30 cellular contexts compared by ENCODE assay signal in genomic region chr5:31049933-31050704, GRCh38.
DNase-seq lines count a peak whose midpoint lies in the region; ATAC-seq and TF ChIP-seq lines count a peak whose summit lies in the region.
"Had no signal": no experiment of that assay in that cellular context is flagged by ENCODE, and none has a peak within 500 bp of the region (broad histone marks: within the 10 kb centered on the region; RNA-seq: fewer than 3 reads in every experiment).

No MANE protein-coding gene starts in this region.

- H3K27me3 ChIP-seq in HAP-1 (ENCODE audit: low read depth) (no peaks in the 10 kb centered on the region), NT2/D1 (ENCODE audit: insufficient read depth, insufficient read length) (no peaks in the 10 kb centered on the region)
- H3K27me3 ChIP-seq: body of pancreas, colonic mucosa, foreskin keratinocyte, thyroid gland had no signal

- H3K9me3 Mint-ChIP-seq in osteocyte (ENCODE audit: unreplicated experiment), result peaks cover 4% of the 10 kb centered on the region
- peaks cover 5% of the 10 kb centered on the region for H3K9me3 Mint-ChIP-seq in glutamatergic neuron (ENCODE audit: unreplicated experiment)
- H3K9me3 Mint-ChIP-seq: neural crest cell had no signal

- H3K36me3 Mint-ChIP-seq in osteocyte (ENCODE audit: unreplicated experiment) (no peaks in the 10 kb centered on the region), glutamatergic neuron (ENCODE audit: unreplicated experiment) (no peaks in the 10 kb centered on the region)
- H3K36me3 Mint-ChIP-seq: activated naive CD8-positive, alpha-beta T cell; CD8-positive, alpha-beta T cell had no signal

- H3K4me1 Mint-ChIP-seq in osteocyte (ENCODE audit: unreplicated experiment), result peaks cover 18% of the 10 kb centered on the region
- peaks cover 27% of the 10 kb centered on the region for H3K4me1 Mint-ChIP-seq in glutamatergic neuron (ENCODE audit: low read depth, unreplicated experiment)
- H3K4me1 Mint-ChIP-seq: stimulated activated naive CD8-positive, alpha-beta T cell treated with anti-CD3 and anti-CD28 coated beads, Interleukin-15, amount 100 ng/mL, for 72 hours had no signal

- ATAC-seq in Right ventricle myocardium superior (ENCODE audit: poor library complexity), result no peak
- ATAC-seq: body of pancreas; CD8-positive, alpha-beta T cell; effector memory CD8-positive, alpha-beta T cell; foreskin keratinocyte; psoas muscle; Right ventricle myocardium inferior; stimulated activated naive CD8-positive, alpha-beta T cell treated with anti-CD3 and anti-CD28 coated beads, Interleukin-15, amount 100 ng/mL, for 72 hours had no signal

- H3K27ac Mint-ChIP-seq in osteocyte (ENCODE audit: unreplicated experiment) (peak overlapping the region; percentile 38), glutamatergic neuron (ENCODE audit: unreplicated experiment) (no peak overlapping the region)
- H3K27ac Mint-ChIP-seq: activated naive CD8-positive, alpha-beta T cell; activated T-helper 2 cell treated with anti-CD3 and anti-CD28 coated beads, Interferon-gamma antibody, Interleukin-2, Interleukin-4, amounts not matched to agents 10 μg/mL and 5 μg/mL and 100 μg/mL, durations not matched to agents 14 hours and 24 hours and 36 hours; CD8-positive, alpha-beta T cell; effector memory CD8-positive, alpha-beta T cell had no signal

- in situ Hi-C loops in HAP-1 (cut with MboI; ENCODE audit: low sequenced_read_pairs), result no loop called here

- H3K36me3 ChIP-seq in HAP-1 (replicated peaks) (no peaks in the 10 kb centered on the region), NT2/D1 (ENCODE audit: insufficient read depth, insufficient read length, low read length) (no peaks in the 10 kb centered on the region)
- H3K36me3 ChIP-seq: colonic mucosa, thyroid gland had no signal

- intact Hi-C loops in Right ventricle myocardium superior (cut with DNase I), result no loop called here

- DNase-seq in HAP-1 (ENCODE audit: low spot score in 2 of 2) (peak; percentile 42 to 79), NT2/D1 (ENCODE audit: low read depth, low spot score) (peak; percentile 33), fibroblast of peridontal ligament (ENCODE audit: extremely low read depth) (peak; percentile 27), osteocyte (ENCODE audit: extremely low spot score, unreplicated experiment) (no peak), cerebellar cortex (ENCODE audit: low spot score) (no peak), glutamatergic neuron (no peak), Right ventricle myocardium superior (no peak)
- DNase-seq: activated CD4-positive, alpha-beta T cell treated with anti-CD3 and anti-CD28 coated beads, Interleukin-2, amount 50 U/mL, for 48 hours; activated CD8-positive, alpha-beta memory T cell treated with anti-CD3 and anti-CD28 coated beads, Interleukin-2, amount 50 U/mL, for 4 hours; body of pancreas; CD8-positive, alpha-beta T cell; colonic mucosa; DMS153; effector memory CD8-positive, alpha-beta T cell; foreskin keratinocyte; GDM1; hippocampal formation; islet precursor cell; KG1; MM.1S; NCI-H1436 treated with DMSO at 0.1 percent for 48 hours; NCI-H82; OCI-M1; psoas muscle; stimulated activated naive CD8-positive, alpha-beta T cell treated with anti-CD3 and anti-CD28 coated beads, Interleukin-15, amount 100 ng/mL, for 72 hours; thyroid gland had no signal

- no peak overlapping the region for H3K9ac ChIP-seq in NT2/D1 (ENCODE audit: insufficient read length, low read depth)

- H3K4me3 Mint-ChIP-seq in osteocyte (ENCODE audit: unreplicated experiment) (no peak overlapping the region), glutamatergic neuron (ENCODE audit: unreplicated experiment) (no peak overlapping the region)
- H3K4me3 Mint-ChIP-seq: activated naive CD8-positive, alpha-beta T cell; CD8-positive, alpha-beta T cell; effector memory CD8-positive, alpha-beta T cell; neural crest cell; stimulated activated naive CD8-positive, alpha-beta T cell treated with anti-CD3 and anti-CD28 coated beads, Interleukin-15, amount 100 ng/mL, for 72 hours had no signal

- H3K4me1 ChIP-seq in HAP-1, result peaks cover 57% of the 10 kb centered on the region
- no peaks in the 10 kb centered on the region for H3K4me1 ChIP-seq in NT2/D1 (ENCODE audit: insufficient read depth, insufficient read length)
- H3K4me1 ChIP-seq: colonic mucosa, foreskin keratinocyte, psoas muscle, thyroid gland had no signal

- no peak for TF ChIP-seq CTCF in osteocyte (IDR thresholded peaks at IDR 0.05)
- no peak for TF ChIP-seq CTCF in glutamatergic neuron (IDR thresholded peaks at IDR 0.05; ENCODE audit: partially characterized antibody, unreplicated experiment)

- H3K4me3 ChIP-seq in HAP-1, result no peak overlapping the region
- H3K4me3 ChIP-seq in NT2/D1 (ENCODE audit: insufficient read length, low read depth), result no peak overlapping the region
- H3K4me3 ChIP-seq: body of pancreas, colonic mucosa, psoas muscle, thyroid gland had no signal

- H3K9me3 ChIP-seq in HAP-1, result no peaks in the 10 kb centered on the region
- H3K9me3 ChIP-seq in NT2/D1 (ENCODE audit: insufficient read depth, low read length), result 0 out of 2 replicates have a peak, but pooled peaks cover 6% of the 10 kb centered on the region
- H3K9me3 ChIP-seq: body of pancreas, colonic mucosa, psoas muscle, thyroid gland had no signal

- no peaks in the 10 kb centered on the region for H3K27me3 Mint-ChIP-seq in osteocyte (ENCODE audit: unreplicated experiment)
- H3K27me3 Mint-ChIP-seq in glutamatergic neuron (ENCODE audit: unreplicated experiment), result peaks cover 2% of the 10 kb centered on the region
- H3K27me3 Mint-ChIP-seq: activated naive CD8-positive, alpha-beta T cell; effector memory CD8-positive, alpha-beta T cell; stimulated activated naive CD8-positive, alpha-beta T cell treated with anti-CD3 and anti-CD28 coated beads, Interleukin-15, amount 100 ng/mL, for 72 hours had no signal

Comparison
In these comparisons a context has a peak if more than half of its experiments do, and no peak if none do; other contexts are left out.
1. DNase-seq: peak in HAP-1 (2 of 2), NT2/D1 (single experiment) and fibroblast of peridontal ligament (single experiment); none in osteocyte (single experiment), cerebellar cortex (single experiment), glutamatergic neuron (single experiment) and Right ventricle myocardium superior (single experiment).